In genomic region chr15:48671381-48672022, GRCh38 we compare ENCODE assay signal across 15 cellular contexts. TPM values are rescaled to one million over a fixed set of nuclear protein-coding genes. Genes with fewer than 3 reads are reported as not detected.
DNase-seq lines count a peak whose midpoint lies in the region; ATAC-seq and TF ChIP-seq lines count a peak whose summit lies in the region.
"Had no signal": no experiment of that assay in that cellular context is flagged by ENCODE, and none has a peak within 500 bp of the region (broad histone marks: within the 10 kb centered on the region; RNA-seq: fewer than 3 reads in every experiment).

No MANE protein-coding gene starts in this region.

- no peak overlapping the region for H3K9ac ChIP-seq in neural progenitor cell

- H3K36me3 ChIP-seq in gastroesophageal sphincter: no peaks in the 10 kb centered on the region
- no peaks in the 10 kb centered on the region for H3K36me3 ChIP-seq in sigmoid colon
- no peaks in the 10 kb centered on the region for H3K36me3 ChIP-seq in neural progenitor cell
- no peaks in the 10 kb centered on the region for H3K36me3 ChIP-seq in stomach

- no peak for TF ChIP-seq EP300 in gastroesophageal sphincter (IDR thresholded peaks at IDR 0.05)
- no peak for TF ChIP-seq EP300 in sigmoid colon (IDR thresholded peaks at IDR 0.05)
- TF ChIP-seq EP300 in stomach (IDR thresholded peaks at IDR 0.05): no peak

- 28 to 76% methylated on average over 3 to 4 of the region's 5 CpGs for WGBS in gastroesophageal sphincter (ENCODE audit: low coverage in 1 of 2), 2 donors
- 71 to 76% methylated on average over 5 of the region's 5 CpGs for WGBS in sigmoid colon, 2 donors
- 56 to 71% (median 69%) methylated on average over 5 of the region's 5 CpGs for WGBS in stomach, 5 donors

- H3K4me3 ChIP-seq in gastroesophageal sphincter (no peak overlapping the region), sigmoid colon (no peak overlapping the region), neural progenitor cell (no peak overlapping the region), stomach (no peak overlapping the region)
- H3K4me3 ChIP-seq: hepatocyte had no signal

- H3K4me1 Mint-ChIP-seq in neural progenitor cell: no peaks in the 10 kb centered on the region
- H3K4me1 Mint-ChIP-seq: stimulated activated memory B cell treated with anti-CD40 and anti-IgM and Interleukin-4, amounts not matched to agents 10 μg/mL and 1 μg/mL and 100 μg/mL, for 72 hours had no signal

- H3K27me3 ChIP-seq in gastroesophageal sphincter: no peaks in the 10 kb centered on the region
- no peaks in the 10 kb centered on the region for H3K27me3 ChIP-seq in sigmoid colon
- H3K27me3 ChIP-seq in neural progenitor cell: no peaks in the 10 kb centered on the region
- H3K27me3 ChIP-seq in stomach: no peaks in the 10 kb centered on the region
- H3K27me3 ChIP-seq: hepatocyte had no signal

- no peaks in the 10 kb centered on the region for H3K36me3 Mint-ChIP-seq in neural progenitor cell
- H3K36me3 Mint-ChIP-seq: CD8-positive, alpha-beta T cell; stimulated activated memory B cell treated with anti-CD40 and anti-IgM and Interleukin-4, amounts not matched to agents 10 μg/mL and 1 μg/mL and 100 μg/mL, for 72 hours had no signal

- intact Hi-C loops in sigmoid colon (cut with DNase I) (no loop called here), stomach (cut with DNase I; ENCODE audit: low total_unique reads) (no loop called here)

- H3K4me2 ChIP-seq in neural progenitor cell: no peak overlapping the region
- H3K4me2 ChIP-seq: hepatocyte had no signal

- H4K20me1 ChIP-seq in neural progenitor cell (ENCODE audit: low read depth): no peaks in the 10 kb centered on the region

- no peak overlapping the region for H3K4me3 Mint-ChIP-seq in neural progenitor cell
- H3K4me3 Mint-ChIP-seq: CD8-positive, alpha-beta T cell; stimulated activated memory B cell treated with anti-CD40 and anti-IgM and Interleukin-4, amounts not matched to agents 10 μg/mL and 1 μg/mL and 100 μg/mL, for 72 hours; T-helper 1 cell treated with Interleukin-12 subunit alpha and Interleukin-12 subunit beta and Interleukin-4 antibody, amounts not matched to agents 30 μg/mL and 1 μg/mL, for 36 hours had no signal

- H3K9me3 Mint-ChIP-seq in neural progenitor cell: no peaks in the 10 kb centered on the region
- H3K9me3 Mint-ChIP-seq: CD8-positive, alpha-beta T cell; stimulated activated memory B cell treated with anti-CD40 and anti-IgM and Interleukin-4, amounts not matched to agents 10 μg/mL and 1 μg/mL and 100 μg/mL, for 72 hours; T-helper 1 cell treated with Interleukin-12 subunit alpha and Interleukin-12 subunit beta and Interleukin-4 antibody, amounts not matched to agents 30 μg/mL and 1 μg/mL, for 36 hours had no signal

- TF ChIP-seq POLR2A in gastroesophageal sphincter (IDR thresholded peaks at IDR 0.05) (no peak), sigmoid colon (IDR thresholded peaks at IDR 0.05) (no peak), stomach (IDR thresholded peaks at IDR 0.05) (no peak)

- H3K79me2 ChIP-seq in neural progenitor cell (ENCODE audit: low read depth): no peaks in the 10 kb centered on the region
- H3K79me2 ChIP-seq: hepatocyte had no signal

- TF ChIP-seq CTCF in gastroesophageal sphincter (IDR thresholded peaks at IDR 0.05): no peak
- TF ChIP-seq CTCF in sigmoid colon (IDR thresholded peaks at IDR 0.05): no peak
- TF ChIP-seq CTCF in neural progenitor cell (IDR thresholded peaks at IDR 0.05): no peak
- no peak for TF ChIP-seq CTCF in stomach (IDR thresholded peaks at IDR 0.05)

- peak; percentile 90 for ATAC-seq in gastroesophageal sphincter
- ATAC-seq: CD8-positive, alpha-beta T cell; stimulated activated memory B cell treated with anti-CD40 and anti-IgM and Interleukin-4, amounts not matched to agents 10 μg/mL and 1 μg/mL and 100 μg/mL, for 72 hours had no signal

- H3K27ac Mint-ChIP-seq in neural progenitor cell: no peak overlapping the region
- H3K27ac Mint-ChIP-seq: CD8-positive, alpha-beta T cell; stimulated activated memory B cell treated with anti-CD40 and anti-IgM and Interleukin-4, amounts not matched to agents 10 μg/mL and 1 μg/mL and 100 μg/mL, for 72 hours; T-helper 1 cell treated with Interleukin-12 subunit alpha and Interleukin-12 subunit beta and Interleukin-4 antibody, amounts not matched to agents 30 μg/mL and 1 μg/mL, for 36 hours had no signal

- H3K27ac ChIP-seq in gastroesophageal sphincter: peak overlapping the region in 3 of 4 donors; percentile 21 to 55 (median 44)
- H3K27ac ChIP-seq in sigmoid colon: peak overlapping the region in 2 of 4 donors; percentile 10 to 43
- no peak overlapping the region for H3K27ac ChIP-seq in neural progenitor cell
- peak overlapping the region in 2 of 5 donors; percentile 35 to 48 for H3K27ac ChIP-seq in stomach
- H3K27ac ChIP-seq: hepatocyte had no signal

- H3F3A ChIP-seq in neural progenitor cell (ENCODE audit: low read depth): no peaks in the 10 kb centered on the region

- H3K27me3 Mint-ChIP-seq in neural progenitor cell (ENCODE audit: insufficient read depth, low read depth): peaks cover 4% of the 10 kb centered on the region

- H3K4me1 ChIP-seq in gastroesophageal sphincter: no peaks in the 10 kb centered on the region
- H3K4me1 ChIP-seq in sigmoid colon: no peaks in the 10 kb centered on the region
- H3K4me1 ChIP-seq in neural progenitor cell: no peaks in the 10 kb centered on the region
- no peaks in the 10 kb centered on the region for H3K4me1 ChIP-seq in stomach

- peak; percentile 76 for DNase-seq in GM03348 (ENCODE audit: low spot score)
- DNase-seq in amniotic stem cell (lab: John Stamatoyannopoulos, UW): peak; percentile 68
- peak; percentile 89 for DNase-seq in sigmoid colon
- no peak for DNase-seq in neural progenitor cell (ENCODE audit: low spot score)
- DNase-seq in stomach: no peak
- DNase-seq in Ammon's horn (ENCODE audit: low spot score): no peak
- DNase-seq in NCI-H2196 treated with DMSO at 0.1 percent for 48 hours (lab: John Stamatoyannopoulos, UW; ENCODE audit: unreplicated experiment): no peak
- DNase-seq: CD8-positive, alpha-beta T cell; cerebellar nuclear complex; NCI-H187; NK-92 treated with Interleukin-12 subunit alpha and Interleukin-12 subunit beta, amount 100 ng/mL, for 24 hours had no signal

- no peaks in the 10 kb centered on the region for H3K9me3 ChIP-seq in gastroesophageal sphincter
- H3K9me3 ChIP-seq in sigmoid colon: no peaks in the 10 kb centered on the region
- no peaks in the 10 kb centered on the region for H3K9me3 ChIP-seq in neural progenitor cell (ENCODE audit: low read depth)
- no peaks in the 10 kb centered on the region for H3K9me3 ChIP-seq in stomach

- no peak overlapping the region for H2AFZ ChIP-seq in neural progenitor cell (replicated peaks)
- H2AFZ ChIP-seq: hepatocyte had no signal

RNA-seq across cellular contexts. Expression of gene FBN1, which starts 26.0 kb away (rescaled TPM):
- total RNA-seq in gastroesophageal sphincter (100 to 1,000 TPM; 153 to 266 (median 203) TPM), sigmoid colon (100 to 1,000 TPM in 1 of 4 donors, 10 to 100 TPM in 3; 57.0 to 173 (median 74.7) TPM), neural progenitor cell (ENCODE audit: low replicate concordance) (63.1 and 78.8 TPM in 2 replicates), stomach (100 to 1,000 TPM in 3 of 5 donors, 10 to 100 TPM in 2; 32.1 to 384 (median 104) TPM)
- polyA plus RNA-seq in sigmoid colon (10 to 100 TPM in 1 of 3 donors, 1 to 10 TPM in 2; 1.2 to 15.0 (median 6.6) TPM), stomach (1 to 10 TPM; 4.7 to 7.9 (median 5.5) TPM)

Comparison
In these comparisons a context has a peak if more than half of its experiments do, and no peak if none do; other contexts are left out.
1. DNase-seq: peak in GM03348 (single experiment), amniotic stem cell (single experiment) and sigmoid colon (single experiment); none in neural progenitor cell (single experiment), stomach (single experiment), Ammon's horn (single experiment) and NCI-H2196 treated with DMSO at 0.1 percent for 48 hours (single experiment).